ENCODE assay signal across 21 cellular contexts in the genomic region with DNA sequence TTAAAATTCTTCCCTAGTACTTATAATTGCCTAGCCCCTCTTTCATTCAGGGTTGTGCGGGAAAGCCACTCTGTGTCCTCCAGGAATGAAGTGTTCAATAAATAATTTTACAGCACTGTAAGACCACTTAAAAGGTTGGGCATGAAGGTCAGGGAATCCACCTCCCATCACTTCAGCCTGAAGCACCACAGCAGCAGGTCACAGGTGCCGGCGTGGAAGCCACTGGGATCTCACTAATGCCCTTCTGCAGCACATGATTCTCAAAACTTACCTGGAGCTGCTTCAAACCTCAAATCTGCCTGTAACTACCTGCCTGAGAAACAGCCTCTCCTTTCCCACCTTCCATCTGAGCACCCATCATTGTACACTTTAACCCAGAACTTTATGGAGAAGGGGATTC.
"Had no signal": no experiment of that assay in that cellular context is flagged by ENCODE, and none has a peak within 500 bp of the region (broad histone marks: within the 10 kb centered on the region; RNA-seq: fewer than 3 reads in every experiment).

No MANE protein-coding gene starts in this region.

- H3K27ac ChIP-seq: esophagus squamous epithelium, gastroesophageal sphincter, neutrophil, spleen, tibial artery had no signal

- H3K36me3 ChIP-seq: esophagus squamous epithelium, gastroesophageal sphincter, neutrophil, spleen, tibial artery had no signal

- H3K36me3 Mint-ChIP-seq: naive thymus-derived CD8-positive, alpha-beta T cell; stimulated activated memory B cell treated with anti-CD40 and anti-IgM and Interleukin-4, amounts not matched to agents 10 μg/mL and 1 μg/mL and 100 μg/mL, for 72 hours had no signal

- H3K4me1 ChIP-seq: esophagus squamous epithelium, gastroesophageal sphincter, spleen had no signal

- H3K27me3 Mint-ChIP-seq: dendritic cell treated with granulocyte-macrophage colony-stimulating factor and Interleukin-4, amounts not matched to agents 40 ng/mL and 50 ng/mL, for 4 days; effector memory CD8-positive, alpha-beta T cell; stimulated activated memory B cell treated with anti-CD40 and anti-IgM and Interleukin-4, amounts not matched to agents 10 μg/mL and 1 μg/mL and 100 μg/mL, for 72 hours had no signal

- H3K4me3 ChIP-seq: esophagus squamous epithelium, gastroesophageal sphincter, mucosa of descending colon, spleen, tibial artery had no signal

- H3K9me3 Mint-ChIP-seq: dendritic cell treated with granulocyte-macrophage colony-stimulating factor and Interleukin-4, amounts not matched to agents 40 ng/mL and 50 ng/mL, for 4 days; stimulated activated memory B cell treated with anti-CD40 and anti-IgM and Interleukin-4, amounts not matched to agents 10 μg/mL and 1 μg/mL and 100 μg/mL, for 72 hours; stimulated activated naive CD8-positive, alpha-beta T cell treated with anti-CD3 and anti-CD28 coated beads, Interleukin-15, Interleukin-2, amounts not matched to agents 100 ng/mL and 50 ng/mL, for 24 hours had no signal

- H3K27me3 ChIP-seq: esophagus squamous epithelium, neutrophil, spleen, tibial artery had no signal

- FAIRE-seq: colon, kidney had no signal

- H3K9me3 ChIP-seq: esophagus squamous epithelium, gastroesophageal sphincter, mucosa of descending colon, neutrophil, spleen, tibial artery had no signal

- H3K4me1 Mint-ChIP-seq: naive thymus-derived CD8-positive, alpha-beta T cell; stimulated activated memory B cell treated with anti-CD40 and anti-IgM and Interleukin-4, amounts not matched to agents 10 μg/mL and 1 μg/mL and 100 μg/mL, for 72 hours had no signal

- DNase-seq: effector memory CD8-positive, alpha-beta T cell; esophagus squamous epithelium; foreskin fibroblast; glutamatergic neuron; kidney; left colon; mucosa of descending colon; naive thymus-derived CD8-positive, alpha-beta T cell; posterior cingulate gyrus; spleen; stimulated activated CD4-positive, alpha-beta T cell treated with anti-CD3 and anti-CD28 coated beads, Interleukin-15, amount 100 ng/mL, for 24 hours; stimulated activated CD4-positive, alpha-beta T cell treated with anti-CD3 and anti-CD28 coated beads, Interleukin-1b, Interleukin-23, amount 100 ng/mL, for 48 hours; stimulated activated CD4-positive, alpha-beta T cell treated with anti-CD3 and anti-CD28 coated beads, Interleukin-4, amount 100 ng/mL, for 24 hours; tibial artery had no signal

- ATAC-seq: effector memory CD8-positive, alpha-beta T cell; gastroesophageal sphincter; left colon; mucosa of descending colon; naive thymus-derived CD8-positive, alpha-beta T cell; sciatic nerve; stimulated activated memory B cell treated with anti-CD40 and anti-IgM and Interleukin-4, amounts not matched to agents 10 μg/mL and 1 μg/mL and 100 μg/mL, for 72 hours had no signal

- H3K27ac Mint-ChIP-seq: dendritic cell treated with granulocyte-macrophage colony-stimulating factor and Interleukin-4, amounts not matched to agents 40 ng/mL and 50 ng/mL, for 4 days; effector memory CD8-positive, alpha-beta T cell; naive thymus-derived CD8-positive, alpha-beta T cell; stimulated activated memory B cell treated with anti-CD40 and anti-IgM and Interleukin-4, amounts not matched to agents 10 μg/mL and 1 μg/mL and 100 μg/mL, for 72 hours; stimulated activated naive CD8-positive, alpha-beta T cell treated with anti-CD3 and anti-CD28 coated beads, Interleukin-15, Interleukin-2, amounts not matched to agents 100 ng/mL and 50 ng/mL, for 24 hours had no signal

- H3K4me3 Mint-ChIP-seq: dendritic cell treated with granulocyte-macrophage colony-stimulating factor and Interleukin-4, amounts not matched to agents 40 ng/mL and 50 ng/mL, for 4 days; effector memory CD8-positive, alpha-beta T cell; naive thymus-derived CD8-positive, alpha-beta T cell; stimulated activated memory B cell treated with anti-CD40 and anti-IgM and Interleukin-4, amounts not matched to agents 10 μg/mL and 1 μg/mL and 100 μg/mL, for 72 hours; stimulated activated naive CD8-positive, alpha-beta T cell treated with anti-CD3 and anti-CD28 coated beads, Interleukin-15, Interleukin-2, amounts not matched to agents 100 ng/mL and 50 ng/mL, for 24 hours had no signal
